In the genomic region with DNA sequence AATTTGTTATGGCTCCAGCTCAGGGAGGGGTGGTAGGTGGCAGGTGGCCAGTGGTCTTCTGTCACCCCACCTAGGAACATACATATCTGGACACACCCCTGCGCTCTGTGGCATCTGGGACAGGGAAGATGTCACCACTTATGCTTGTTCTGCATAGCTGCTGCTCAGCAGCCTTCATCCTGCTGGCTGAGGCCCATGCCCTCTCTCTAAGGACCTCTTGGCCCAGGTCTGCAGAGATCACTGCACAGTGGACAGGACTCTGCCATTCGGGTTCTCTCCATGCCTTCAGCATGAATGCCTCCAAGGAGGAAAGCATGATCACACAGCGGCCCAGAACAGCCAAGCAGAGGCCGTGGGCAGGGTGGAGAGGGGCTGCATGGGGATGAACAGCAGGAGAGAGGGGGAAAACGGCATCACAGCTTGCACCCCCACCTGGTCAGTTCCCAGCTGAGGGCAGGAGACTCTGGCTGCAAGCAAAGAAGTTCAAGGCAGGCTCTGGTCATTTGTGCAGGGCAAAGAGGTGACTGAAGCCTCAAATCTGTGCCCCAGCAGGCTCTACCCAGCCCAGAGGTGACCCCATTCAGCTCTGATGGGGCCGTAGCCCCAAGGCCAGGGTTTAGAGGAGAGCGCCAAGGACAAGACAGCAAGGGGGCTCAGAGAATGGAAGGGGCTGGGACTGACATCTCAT, we compare ENCODE assay signal across 35 cellular contexts. TPM values are rescaled to one million over a fixed set of nuclear protein-coding genes. Genes with fewer than 3 reads are reported as not detected.
"Had no signal": no experiment of that assay in that cellular context is flagged by ENCODE, and none has a peak within 500 bp of the region (broad histone marks: within the 10 kb centered on the region; RNA-seq: fewer than 3 reads in every experiment).

No MANE protein-coding gene starts in this region.

- H3K27ac Mint-ChIP-seq: activated CD4-positive, alpha-beta T cell treated with anti-CD3 and anti-CD28 coated beads, Interleukin-2, amount 10 ng/mL, durations not matched to agents 7 days and 5 days; activated CD8-positive, alpha-beta T cell treated with anti-CD3 and anti-CD28 coated beads, Interleukin-2, amount 10 ng/mL, durations not matched to agents 7 days and 5 days; activated naive CD4-positive, alpha-beta T cell treated with anti-CD3 and anti-CD28 coated beads, Interleukin-2, amount 10 ng/mL, durations not matched to agents 7 days and 5 days; activated naive CD8-positive, alpha-beta T cell treated with anti-CD3 and anti-CD28 coated beads, Interleukin-2, amount 10 ng/mL, durations not matched to agents 7 days and 5 days; activated T-cell treated with anti-CD3 and anti-CD28 coated beads, Interleukin-2, amount 50 U/mL, for 24 hours; brain; immature natural killer cell; natural killer cell treated with Interleukin-12 subunit alpha and Interleukin-12 subunit beta and Interleukin-15 and Interleukin-18, amount 100 ng/mL, for 72 hours; stimulated activated naive B cell treated with anti-CD40 and anti-IgM and Interleukin-4, amounts not matched to agents 10 μg/mL and 1 μg/mL and 100 μg/mL, for 72 hours; WTC11 had no signal

- H3K4me3 ChIP-seq: ascending aorta, cardiac muscle cell, gastroesophageal sphincter, lower lobe of right lung, mucosa of descending colon, smooth muscle cell, tibial nerve had no signal

- H3K36me3 ChIP-seq: ascending aorta, cardiac muscle cell, gastroesophageal sphincter, lower lobe of right lung, tibial nerve had no signal

- H3K27me3 ChIP-seq: ascending aorta, cardiac muscle cell, gastroesophageal sphincter, tibial nerve had no signal

- H3K4me1 Mint-ChIP-seq: WTC11 had no signal

- H3K4me1 ChIP-seq: lower lobe of right lung had no signal

- DNase-seq: activated CD4-positive, alpha-beta T cell treated with anti-CD3 and anti-CD28 coated beads for 1 hour; activated CD8-positive, alpha-beta T cell treated with anti-CD3 and anti-CD28 coated beads, Interleukin-2, amount 10 ng/mL, durations not matched to agents 7 days and 5 days; activated gamma-delta T cell; activated naive CD4-positive, alpha-beta T cell treated with anti-CD3 and anti-CD28 coated beads, Interleukin-2, amount 10 ng/mL, durations not matched to agents 7 days and 5 days; activated naive CD8-positive, alpha-beta T cell treated with anti-CD3 and anti-CD28 coated beads, Interleukin-2, amount 10 ng/mL, durations not matched to agents 7 days and 5 days; activated T-cell treated with anti-CD3 and anti-CD28 coated beads, Interleukin-2, amount 50 U/mL, for 24 hours; cortex of kidney; effector memory CD8-positive, alpha-beta T cell; hypothalamus; immature natural killer cell; kidney glomerular epithelial cell; lower lobe of right lung; mesendoderm; mucosa of descending colon; stimulated activated CD4-positive, alpha-beta T cell treated with anti-CD3 and anti-CD28 coated beads, Interleukin-1b, Interleukin-23, amount 100 ng/mL, for 48 hours; stimulated activated CD4-positive, alpha-beta T cell treated with anti-CD3 and anti-CD28 coated beads, Interleukin-4, amount 100 ng/mL, for 4 hours; stimulated activated CD8-positive, alpha-beta memory T cell treated with anti-CD3 and anti-CD28 coated beads, Interleukin-4, amount 100 ng/mL, for 48 hours; stimulated activated naive B cell treated with anti-CD40 and anti-IgM and Interleukin-4, amounts not matched to agents 10 μg/mL and 1 μg/mL and 100 μg/mL, for 72 hours; T-helper 2 cell had no signal

- ATAC-seq: activated CD8-positive, alpha-beta T cell treated with anti-CD3 and anti-CD28 coated beads, Interleukin-2, amount 10 ng/mL, durations not matched to agents 7 days and 5 days; effector memory CD8-positive, alpha-beta T cell; gastroesophageal sphincter; left lobe of liver; lower lobe of right lung; natural killer cell treated with Interleukin-12 subunit alpha and Interleukin-12 subunit beta and Interleukin-15 and Interleukin-18, amount 100 ng/mL, for 72 hours; SK-N-SH treated with all-trans-retinoic acid at 6 μM for 48 hours; stimulated activated naive B cell treated with anti-CD40 and anti-IgM and Interleukin-4, amounts not matched to agents 10 μg/mL and 1 μg/mL and 100 μg/mL, for 72 hours; WTC11 had no signal

- H3K27ac ChIP-seq: ascending aorta, cardiac muscle cell, gastroesophageal sphincter, lower lobe of right lung, tibial nerve had no signal

- H3K4me3 Mint-ChIP-seq: activated CD4-positive, alpha-beta T cell treated with anti-CD3 and anti-CD28 coated beads, Interleukin-2, amount 10 ng/mL, durations not matched to agents 7 days and 5 days; activated CD8-positive, alpha-beta T cell treated with anti-CD3 and anti-CD28 coated beads, Interleukin-2, amount 10 ng/mL, durations not matched to agents 7 days and 5 days; activated naive CD4-positive, alpha-beta T cell treated with anti-CD3 and anti-CD28 coated beads, Interleukin-2, amount 10 ng/mL, durations not matched to agents 7 days and 5 days; activated naive CD8-positive, alpha-beta T cell treated with anti-CD3 and anti-CD28 coated beads, Interleukin-2, amount 10 ng/mL, durations not matched to agents 7 days and 5 days; activated T-cell treated with anti-CD3 and anti-CD28 coated beads, Interleukin-2, amount 50 U/mL, for 24 hours; brain; effector memory CD8-positive, alpha-beta T cell; immature natural killer cell; natural killer cell treated with Interleukin-12 subunit alpha and Interleukin-12 subunit beta and Interleukin-15 and Interleukin-18, amount 100 ng/mL, for 72 hours; stimulated activated naive B cell treated with anti-CD40 and anti-IgM and Interleukin-4, amounts not matched to agents 10 μg/mL and 1 μg/mL and 100 μg/mL, for 72 hours; WTC11 had no signal

- H3K27me3 Mint-ChIP-seq: activated CD4-positive, alpha-beta T cell treated with anti-CD3 and anti-CD28 coated beads, Interleukin-2, amount 10 ng/mL, durations not matched to agents 7 days and 5 days; activated naive CD8-positive, alpha-beta T cell treated with anti-CD3 and anti-CD28 coated beads, Interleukin-2, amount 10 ng/mL, durations not matched to agents 7 days and 5 days; activated T-cell treated with anti-CD3 and anti-CD28 coated beads, Interleukin-2, amount 50 U/mL, for 24 hours; natural killer cell treated with Interleukin-12 subunit alpha and Interleukin-12 subunit beta and Interleukin-15 and Interleukin-18, amount 100 ng/mL, for 72 hours; stimulated activated naive B cell treated with anti-CD40 and anti-IgM and Interleukin-4, amounts not matched to agents 10 μg/mL and 1 μg/mL and 100 μg/mL, for 72 hours had no signal

- H3K9me3 Mint-ChIP-seq: activated naive CD8-positive, alpha-beta T cell treated with anti-CD3 and anti-CD28 coated beads, Interleukin-2, amount 10 ng/mL, durations not matched to agents 7 days and 5 days; effector memory CD8-positive, alpha-beta T cell; immature natural killer cell; natural killer cell treated with Interleukin-12 subunit alpha and Interleukin-12 subunit beta and Interleukin-15 and Interleukin-18, amount 100 ng/mL, for 72 hours; stimulated activated naive B cell treated with anti-CD40 and anti-IgM and Interleukin-4, amounts not matched to agents 10 μg/mL and 1 μg/mL and 100 μg/mL, for 72 hours had no signal

- H3K9me3 ChIP-seq: ascending aorta, gastroesophageal sphincter, lower lobe of right lung, mucosa of descending colon, tibial nerve had no signal

RNA-seq across cellular contexts. Expression of gene GDF10, which starts 47.8 kb away (rescaled TPM):
- total RNA-seq: activated CD8-positive, alpha-beta T cell treated with anti-CD3 and anti-CD28 coated beads, Interleukin-2, amount 10 ng/mL, durations not matched to agents 7 days and 5 days; endothelial cell of umbilical vein; fibroblast of villous mesenchyme; myocyte; natural killer cell treated with Interleukin-12 subunit alpha and Interleukin-12 subunit beta and Interleukin-15 and Interleukin-18, amount 100 ng/mL, for 72 hours; osteocyte; renal cortical epithelial cell had no signal
- polyA plus RNA-seq: endothelial cell of umbilical vein, immature natural killer cell had no signal
